In genomic region chr2:37776487-37776886, GRCh38 we compare ENCODE assay signal across 11 cellular contexts.
A peak's percentile ranks its signal among the peaks of the same experiment; 100 is the strongest.
DNase-seq lines count a peak whose midpoint lies in the region; ATAC-seq and TF ChIP-seq lines count a peak whose summit lies in the region.
"Had no signal": no experiment of that assay in that cellular context is flagged by ENCODE, and none has a peak within 500 bp of the region (broad histone marks: within the 10 kb centered on the region; RNA-seq: fewer than 3 reads in every experiment).

No MANE protein-coding gene starts in this region.

- ATAC-seq in HCT116 (peak; percentile 76), HG03432 (IDR thresholded peaks at IDR 0.05; ENCODE audit: unreplicated experiment) (no peak)

- intact Hi-C loops in HCT116 (cut with micrococcal nuclease), result no loop called here

- H3K36me3 ChIP-seq in HCT116 (ENCODE audit: control insufficient read depth in 1 of 2, insufficient read depth in 2 of 2, low read length in 2 of 2), result no peaks in the 10 kb centered on the region
- H3K36me3 ChIP-seq in hepatocyte (replicated peaks; ENCODE audit: insufficient read depth, low read depth), result no peaks in the 10 kb centered on the region
- H3K36me3 ChIP-seq: lower lobe of right lung had no signal

- no peak for TF ChIP-seq POLR2A in HCT116 (IDR thresholded peaks at IDR 0.05; ENCODE audit: borderline replicate concordance, extremely low read depth, insufficient read depth, insufficient read length)

- H3K9me2 ChIP-seq in HCT116 (ENCODE audit: insufficient read depth) (no peaks in the 10 kb centered on the region), hepatocyte (replicated peaks; ENCODE audit: insufficient read depth) (no peaks in the 10 kb centered on the region)

- no peak for TF ChIP-seq RAD21 in HCT116 (IDR thresholded peaks at IDR 0.05; ENCODE audit: low read depth)

- H3K9ac ChIP-seq in HCT116 (ENCODE audit: low read length), result no peak overlapping the region

- peak; percentile 12 for DNase-seq in HCT116 (ENCODE audit: low read depth, low spot score)
- peak; percentile 71 for DNase-seq in amniotic stem cell (lab: John Stamatoyannopoulos, UW)
- DNase-seq in hepatocyte (ENCODE audit: low spot score), result peak; percentile 38
- DNase-seq in stromal cell of bone marrow (ENCODE audit: low read depth), result peak; percentile 70
- no peak for DNase-seq in pons (ENCODE audit: low spot score)
- no peak for DNase-seq in NCI-H1048 (lab: John Stamatoyannopoulos, UW)
- no peak for DNase-seq in activated T-cell treated with anti-CD3 and anti-CD28 coated beads for 4 hours
- DNase-seq: lower lobe of right lung, NCI-H1436, SHP77 had no signal

- peaks cover 10 to 25% of the 10 kb centered on the region in 2 experiments; a peak in 3 of 4 replicates for H3K4me1 ChIP-seq in HCT116 (ENCODE audit: control insufficient read depth in 1 of 2, insufficient read depth in 2 of 2, low read length in 2 of 2)
- peaks cover 40% of the 10 kb centered on the region for H3K4me1 ChIP-seq in hepatocyte (ENCODE audit: insufficient read depth)

- H3K27me3 ChIP-seq in HCT116 (ENCODE audit: insufficient read depth, low read length) (no peaks in the 10 kb centered on the region), hepatocyte (no peaks in the 10 kb centered on the region)

- CTCF ChIA-PET in HCT116 (lab: Charles Lee), result interaction anchor here (1.0 kb wide), 1 partner anchor 101 kb away, joined by 3 read pairs; no protein-coding TSS in a partner anchor

- H3K4me2 ChIP-seq in HCT116 (ENCODE audit: low read length), result peak overlapping the region; percentile 49
- no peak overlapping the region for H3K4me2 ChIP-seq in hepatocyte

- H2AFZ ChIP-seq in HCT116 (ENCODE audit: low read depth, low read length, poor library complexity, severe bottlenecking) (no peak overlapping the region), hepatocyte (no peak overlapping the region)

- no TSS peak for BruUV-seq in HCT116 (replicated peaks; lab: Mats Ljungman, UMichigan)

- H4K20me1 ChIP-seq in HCT116 (ENCODE audit: insufficient read depth) (no peaks in the 10 kb centered on the region), hepatocyte (ENCODE audit: insufficient read depth, poor library complexity, severe bottlenecking) (no peaks in the 10 kb centered on the region)

- RAD21 ChIA-PET in HCT116 (lab: Charles Lee; ENCODE audit: low non-redundant PET in 1 of 2, low total read pairs in 2 of 2, uncharacterized antibody in 2 of 2, unreplicated experiment in 2 of 2), result no interaction called here

- H3K27ac ChIP-seq in HCT116 (ENCODE audit: low read depth, low read length), result no peak overlapping the region
- no peak overlapping the region for H3K27ac ChIP-seq in hepatocyte
- H3K27ac ChIP-seq: lower lobe of right lung had no signal

- H3K4me3 ChIP-seq in HCT116 (replicated peaks in 1 of 2; ENCODE audit: low read depth in 1 of 2, low read length in 2 of 2) (no peak overlapping the region), hepatocyte (no peak overlapping the region)
- H3K4me3 ChIP-seq: lower lobe of right lung had no signal

- TF ChIP-seq CTCF in HCT116 (IDR thresholded peaks at IDR 0.05 in 2 of 3, conservative IDR thresholded peaks at IDR 0.05 in 1 of 3; ENCODE audit: borderline replicate concordance in 1 of 3, insufficient read depth in 1 of 3, low read depth in 2 of 3, low read length in 2 of 3) (no peak), hepatocyte (IDR thresholded peaks at IDR 0.05; ENCODE audit: poor library complexity) (no peak)

- no peaks in the 10 kb centered on the region for H3K79me2 ChIP-seq in HCT116 (ENCODE audit: insufficient read depth, low read length)
- H3K79me2 ChIP-seq in hepatocyte, result no peaks in the 10 kb centered on the region

- no peaks in the 10 kb centered on the region for H3K9me3 ChIP-seq in HCT116 (ENCODE audit: control insufficient read depth in 1 of 2, insufficient read depth in 1 of 2, low read depth in 1 of 2, low read length in 2 of 2)
- no peaks in the 10 kb centered on the region for H3K9me3 ChIP-seq in hepatocyte (ENCODE audit: low read depth)
- H3K9me3 ChIP-seq: lower lobe of right lung had no signal

- POLR2A ChIA-PET in HCT116 (lab: Charles Lee), result no interaction called here

- WGBS in hepatocyte (ENCODE audit: low lambda C conversion rate, missing lambda C conversion rate), result 58% methylated on average over 3 of the region's 3 CpGs

TF ChIP-seq in HCT116, 20 proteins besides CTCF, POLR2A, EP300 and RAD21:
- TF ChIP-seq JUND (IDR thresholded peaks at IDR 0.05) (no peak), POLR2AphosphoS5 (IDR thresholded peaks at IDR 0.05; ENCODE audit: low read depth, low read length) (no peak), CBX3 (IDR thresholded peaks at IDR 0.05; ENCODE audit: low read depth) (no peak), SIN3A (IDR thresholded peaks at IDR 0.05; ENCODE audit: low read depth) (no peak), FOSL1 (IDR thresholded peaks at IDR 0.05; ENCODE audit: low read depth) (no peak)
TF ChIP-seq in HCT116: peak in this region for 0.

Comparison
In these comparisons a context has a peak if more than half of its experiments do, and no peak if none do; other contexts are left out.
1. DNase-seq: peak in HCT116 (single experiment), amniotic stem cell (single experiment), hepatocyte (single experiment) and stromal cell of bone marrow (single experiment); none in pons (single experiment), NCI-H1048 (single experiment) and activated T-cell treated with anti-CD3 and anti-CD28 coated beads for 4 hours (single experiment).